10 cellular contexts compared by ENCODE assay signal in the genomic region with DNA sequence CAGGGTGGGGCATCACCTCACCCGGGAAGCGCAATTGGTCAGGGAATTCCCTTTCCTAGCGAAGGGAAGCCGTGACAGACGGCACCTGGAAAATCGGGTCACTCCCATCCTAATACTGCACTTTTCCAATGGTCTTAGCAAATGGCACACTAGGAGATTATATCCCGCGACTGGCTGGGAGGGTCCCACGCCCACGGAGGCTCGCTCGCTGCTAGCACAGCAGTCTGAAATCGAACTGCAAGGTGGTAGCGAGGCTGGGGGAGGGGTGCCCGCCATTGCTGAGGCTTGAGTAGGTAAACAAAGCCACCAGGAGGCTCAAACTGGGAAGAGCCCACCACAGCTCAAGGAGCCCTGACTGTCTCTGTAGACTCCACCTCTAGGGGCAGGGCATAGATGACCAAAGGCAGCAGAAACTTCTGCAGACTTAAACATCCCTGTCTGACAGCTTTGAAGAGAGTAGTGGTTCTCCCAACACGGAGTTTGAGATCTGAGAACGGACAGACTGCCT. TPM values are rescaled to one million over a fixed set of nuclear protein-coding genes. Genes with fewer than 3 reads are reported as not detected.
"Had no signal": no experiment of that assay in that cellular context is flagged by ENCODE, and none has a peak within 500 bp of the region (broad histone marks: within the 10 kb centered on the region; RNA-seq: fewer than 3 reads in every experiment).

No MANE protein-coding gene starts in this region.

RNA-seq across cellular contexts. Expression of a gene that starts 8.5 kb away (rescaled TPM):
- total RNA-seq: activated naive CD8-positive, alpha-beta T cell treated with anti-CD3 and anti-CD28 coated beads, Interleukin-2, amount 10 ng/mL, durations not matched to agents 7 days and 5 days; ascending aorta; cardiac muscle cell; chondrocyte had no signal
- polyA plus RNA-seq: cardiac muscle cell had no signal

RNA-seq across cellular contexts. Expression of a gene that starts 32.8 kb away (rescaled TPM):
- total RNA-seq: activated CD4-positive, alpha-beta memory T cell treated with anti-CD3 and anti-CD28 coated beads, Interleukin-2, amount 10 ng/mL, durations not matched to agents 7 days and 5 days; activated CD4-positive, alpha-beta T cell treated with anti-CD3 and anti-CD28 coated beads for 36 hours; activated CD4-positive, alpha-beta T cell treated with anti-CD3 and anti-CD28 coated beads, Interleukin-2, amount 10 ng/mL, durations not matched to agents 7 days and 5 days; activated CD8-positive, alpha-beta T cell treated with anti-CD3 and anti-CD28 coated beads, Interleukin-2, amount 10 ng/mL, durations not matched to agents 7 days and 5 days; activated naive CD8-positive, alpha-beta T cell treated with anti-CD3 and anti-CD28 coated beads, Interleukin-2, amount 10 ng/mL, durations not matched to agents 7 days and 5 days; activated T-helper 2 cell treated with anti-CD3 and anti-CD28 coated beads, Interferon-gamma antibody, Interleukin-2, Interleukin-4, amounts not matched to agents 10 μg/mL and 5 μg/mL and 100 μg/mL, durations not matched to agents 14 hours and 24 hours and 36 hours; ascending aorta; cardiac muscle cell; chondrocyte had no signal
- polyA plus RNA-seq: cardiac muscle cell had no signal

RNA-seq across cellular contexts. Expression of a gene that starts 53.1 kb away (rescaled TPM):
- total RNA-seq: activated CD4-positive, alpha-beta memory T cell treated with anti-CD3 and anti-CD28 coated beads, Interleukin-2, amount 10 ng/mL, durations not matched to agents 7 days and 5 days; activated CD4-positive, alpha-beta T cell treated with anti-CD3 and anti-CD28 coated beads for 36 hours; activated CD4-positive, alpha-beta T cell treated with anti-CD3 and anti-CD28 coated beads, Interleukin-2, amount 10 ng/mL, durations not matched to agents 7 days and 5 days; activated CD8-positive, alpha-beta memory T cell treated with anti-CD3 and anti-CD28 coated beads, Interleukin-2, amount 10 ng/mL, durations not matched to agents 7 days and 5 days; activated CD8-positive, alpha-beta T cell treated with anti-CD3 and anti-CD28 coated beads, Interleukin-2, amount 10 ng/mL, durations not matched to agents 7 days and 5 days; activated T-helper 2 cell treated with anti-CD3 and anti-CD28 coated beads, Interferon-gamma antibody, Interleukin-2, Interleukin-4, amounts not matched to agents 10 μg/mL and 5 μg/mL and 100 μg/mL, durations not matched to agents 14 hours and 24 hours and 36 hours; ascending aorta; cardiac muscle cell; chondrocyte had no signal
- polyA plus RNA-seq: cardiac muscle cell had no signal
